1 cellular context compared by ENCODE assay signal in the genomic region with DNA sequence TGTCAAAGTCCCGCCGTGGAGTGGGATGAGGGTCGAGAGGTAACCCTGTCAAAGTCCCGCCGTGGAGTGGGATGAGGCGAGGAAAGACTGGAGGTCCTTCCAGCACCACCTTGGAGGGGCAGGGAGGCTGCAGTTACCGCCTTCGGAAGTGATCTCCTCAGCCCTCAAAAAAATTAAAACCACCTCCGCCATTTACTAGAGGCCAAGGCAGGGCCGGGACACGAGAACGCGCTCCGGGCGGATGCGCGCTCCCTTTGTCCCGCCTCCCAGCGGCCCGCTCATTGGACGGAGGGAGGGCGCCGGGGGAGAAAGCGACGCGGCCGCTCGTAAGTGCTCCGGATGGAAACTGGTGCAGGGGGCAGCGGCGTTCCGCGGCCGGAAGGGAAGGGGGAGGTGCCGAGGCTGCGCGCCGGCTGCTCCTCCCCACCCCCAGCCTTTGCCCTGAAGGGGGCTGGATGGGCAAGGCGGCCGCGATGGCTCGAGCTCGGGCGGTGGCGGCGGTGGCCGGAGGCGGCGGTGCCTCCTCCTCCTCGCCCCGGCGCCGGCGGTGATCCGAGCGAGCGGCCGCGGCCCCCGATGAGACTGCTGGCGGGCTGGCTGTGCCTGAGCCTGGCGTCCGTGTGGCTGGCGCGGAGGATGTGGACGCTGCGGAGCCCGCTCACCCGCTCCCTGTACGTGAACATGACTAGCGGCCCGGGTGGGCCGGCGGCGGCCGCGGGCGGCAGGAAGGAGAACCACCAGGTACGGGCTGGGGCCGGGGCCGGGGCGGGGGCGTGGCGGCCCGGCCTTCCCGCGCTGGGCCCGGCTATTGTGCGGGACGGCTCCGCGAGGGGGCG.
A peak's percentile ranks its signal among the peaks of the same experiment; 100 is the strongest.
TF ChIP-seq lines count a peak whose summit lies in the region.

A gene (plus strand): TSS at position 420 of the 836 bp plus-strand sequence. CDS start 157 bp downstream, at position 577.

TF ChIP-seq in K562, 482 proteins besides CTCF, POLR2A, EP300 and RAD21 (continued from another document and continues in another):
- TF ChIP-seq, protein P1, sequence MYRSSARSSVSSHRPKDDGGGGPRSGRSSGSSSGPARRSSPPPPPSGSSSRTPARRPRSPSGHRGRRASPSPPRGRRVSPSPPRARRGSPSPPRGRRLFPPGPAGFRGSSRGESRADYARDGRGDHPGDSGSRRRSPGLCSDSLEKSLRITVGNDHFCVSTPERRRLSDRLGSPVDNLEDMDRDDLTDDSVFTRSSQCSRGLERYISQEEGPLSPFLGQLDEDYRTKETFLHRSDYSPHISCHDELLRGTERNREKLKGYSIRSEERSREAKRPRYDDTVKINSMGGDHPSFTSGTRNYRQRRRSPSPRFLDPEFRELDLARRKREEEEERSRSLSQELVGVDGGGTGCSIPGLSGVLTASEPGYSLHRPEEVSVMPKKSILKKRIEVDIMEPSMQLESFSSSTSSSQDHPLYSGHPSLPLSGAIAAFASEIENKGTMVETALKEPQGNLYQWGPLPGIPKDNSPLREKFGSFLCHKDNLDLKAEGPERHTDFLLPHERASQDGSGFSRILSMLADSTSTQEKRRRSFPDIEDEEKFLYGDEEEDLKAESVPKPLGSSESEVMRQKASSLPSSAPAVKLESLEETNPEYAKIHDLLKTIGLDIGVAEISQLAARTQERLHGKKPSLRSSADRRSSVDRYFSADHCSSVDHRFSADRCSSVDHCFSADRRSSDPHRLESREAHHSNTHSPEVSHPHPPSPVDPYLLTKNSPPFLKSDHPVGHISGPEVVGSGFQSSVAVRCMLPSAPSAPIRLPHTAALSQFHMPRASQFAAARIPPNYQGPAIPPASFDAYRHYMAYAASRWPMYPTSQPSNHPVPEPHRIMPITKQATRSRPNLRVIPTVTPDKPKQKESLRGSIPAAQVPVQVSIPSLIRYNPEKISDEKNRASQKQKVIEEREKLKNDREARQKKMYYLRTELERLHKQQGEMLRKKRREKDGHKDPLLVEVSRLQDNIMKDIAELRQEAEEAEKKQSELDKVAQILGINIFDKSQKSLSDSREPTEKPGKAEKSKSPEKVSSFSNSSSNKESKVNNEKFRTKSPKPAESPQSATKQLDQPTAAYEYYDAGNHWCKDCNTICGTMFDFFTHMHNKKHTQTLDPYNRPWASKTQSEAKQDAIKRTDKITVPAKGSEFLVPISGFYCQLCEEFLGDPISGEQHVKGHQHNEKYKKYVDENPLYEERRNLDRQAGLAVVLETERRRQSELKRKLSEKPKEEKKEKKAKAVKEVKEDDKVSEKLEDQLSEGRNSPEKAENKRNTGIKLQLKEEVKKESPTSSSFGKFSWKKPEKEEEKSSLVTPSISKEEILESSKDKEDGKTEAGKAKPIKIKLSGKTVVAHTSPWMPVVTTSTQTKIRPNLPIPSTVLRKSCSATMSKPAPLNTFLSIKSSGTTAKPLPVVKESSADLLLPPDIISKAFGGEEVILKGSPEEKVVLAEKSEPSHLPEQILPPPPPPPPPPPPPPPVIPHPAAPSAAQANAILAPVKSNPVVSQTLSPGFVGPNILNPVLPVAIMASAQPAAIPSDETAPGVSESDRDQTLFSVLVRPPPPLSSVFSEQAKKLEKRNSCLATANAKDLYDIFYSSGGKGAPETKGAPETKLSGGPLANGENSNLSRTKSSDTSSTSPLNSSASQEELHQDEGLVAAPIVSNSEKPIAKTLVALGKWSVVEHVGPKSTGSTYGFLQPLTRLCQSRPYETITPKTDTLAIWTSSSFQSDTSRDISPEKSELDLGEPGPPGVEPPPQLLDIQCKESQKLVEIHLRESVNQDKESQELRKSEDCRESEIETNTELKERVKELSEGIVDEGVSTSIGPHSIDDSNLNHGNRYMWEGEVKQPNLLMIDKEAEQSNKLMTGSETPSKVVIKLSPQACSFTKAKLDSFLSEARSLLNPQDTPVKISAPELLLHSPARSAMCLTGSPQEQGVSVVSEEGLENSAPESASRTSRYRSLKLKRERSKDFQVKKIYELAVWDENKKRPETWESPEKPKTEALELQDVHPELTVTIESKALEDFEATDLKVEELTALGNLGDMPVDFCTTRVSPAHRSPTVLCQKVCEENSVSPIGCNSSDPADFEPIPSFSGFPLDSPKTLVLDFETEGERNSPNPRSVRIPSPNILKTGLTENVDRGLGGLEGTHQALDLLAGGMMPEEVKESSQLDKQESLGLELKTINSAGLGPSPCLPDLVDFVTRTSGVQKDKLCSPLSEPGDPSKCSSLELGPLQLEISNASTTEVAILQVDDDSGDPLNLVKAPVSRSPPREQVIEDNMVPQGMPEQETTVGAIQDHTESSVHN (IDR thresholded peaks at IDR 0.05; ENCODE audit: borderline replicate concordance in 1 of 2, low read depth in 1 of 2) = no peak
- TF ChIP-seq GABPB2 (CRISPR knock-in tag; conservative IDR thresholded peaks at IDR 0.05) = no peak
- no peak for TF ChIP-seq ZNF174 (CRISPR knock-in tag; IDR thresholded peaks at IDR 0.05)
- TF ChIP-seq RBM34 (IDR thresholded peaks at IDR 0.05; ENCODE audit: borderline replicate concordance, insufficient read depth, low read length) = 0 out of 2 replicates have a peak, but pooled peaks have one; percentile 66
- 0 out of 2 replicates have a peak, but pooled peaks have one; percentile 16 for TF ChIP-seq CBFA2T3 (IDR thresholded peaks at IDR 0.05)
- TF ChIP-seq ZNF436 (CRISPR knock-in tag; IDR thresholded peaks at IDR 0.05) = no peak
- TF ChIP-seq, protein P2, sequence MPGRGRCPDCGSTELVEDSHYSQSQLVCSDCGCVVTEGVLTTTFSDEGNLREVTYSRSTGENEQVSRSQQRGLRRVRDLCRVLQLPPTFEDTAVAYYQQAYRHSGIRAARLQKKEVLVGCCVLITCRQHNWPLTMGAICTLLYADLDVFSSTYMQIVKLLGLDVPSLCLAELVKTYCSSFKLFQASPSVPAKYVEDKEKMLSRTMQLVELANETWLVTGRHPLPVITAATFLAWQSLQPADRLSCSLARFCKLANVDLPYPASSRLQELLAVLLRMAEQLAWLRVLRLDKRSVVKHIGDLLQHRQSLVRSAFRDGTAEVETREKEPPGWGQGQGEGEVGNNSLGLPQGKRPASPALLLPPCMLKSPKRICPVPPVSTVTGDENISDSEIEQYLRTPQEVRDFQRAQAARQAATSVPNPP (IDR thresholded peaks at IDR 0.05; ENCODE audit: borderline replicate concordance, insufficient read depth, insufficient read length) = no peak
- TF ChIP-seq ZNF146 (CRISPR knock-in tag; IDR thresholded peaks at IDR 0.05; ENCODE audit: unreplicated experiment) = no peak
- peak; percentile 74 for TF ChIP-seq NR2C1 (IDR thresholded peaks at IDR 0.05)
- TF ChIP-seq NR2C1 (tag; IDR thresholded peaks at IDR 0.05) = peak; percentile 84
- peak; percentile 93 for TF ChIP-seq TGIF2 (CRISPR knock-in tag; IDR thresholded peaks at IDR 0.05)
- TF ChIP-seq SMC3 (conservative IDR thresholded peaks at IDR 0.05; ENCODE audit: insufficient read depth, low read depth, low read length) = no peak
- TF ChIP-seq SNIP1 (IDR thresholded peaks at IDR 0.05; ENCODE audit: low read depth) = no peak
- TF ChIP-seq ELF4 (CRISPR knock-in tag; IDR thresholded peaks at IDR 0.05) = no peak
- no peak for TF ChIP-seq HDAC6 (IDR thresholded peaks at IDR 0.05; ENCODE audit: low read depth, low read length)
- TF ChIP-seq PHF20 (IDR thresholded peaks at IDR 0.05; ENCODE audit: partially characterized antibody) = peak; percentile 88
- TF ChIP-seq PHF8 (IDR thresholded peaks at IDR 0.05; ENCODE audit: borderline replicate concordance, low read length) = peak; percentile 93
- TF ChIP-seq, protein P3, sequence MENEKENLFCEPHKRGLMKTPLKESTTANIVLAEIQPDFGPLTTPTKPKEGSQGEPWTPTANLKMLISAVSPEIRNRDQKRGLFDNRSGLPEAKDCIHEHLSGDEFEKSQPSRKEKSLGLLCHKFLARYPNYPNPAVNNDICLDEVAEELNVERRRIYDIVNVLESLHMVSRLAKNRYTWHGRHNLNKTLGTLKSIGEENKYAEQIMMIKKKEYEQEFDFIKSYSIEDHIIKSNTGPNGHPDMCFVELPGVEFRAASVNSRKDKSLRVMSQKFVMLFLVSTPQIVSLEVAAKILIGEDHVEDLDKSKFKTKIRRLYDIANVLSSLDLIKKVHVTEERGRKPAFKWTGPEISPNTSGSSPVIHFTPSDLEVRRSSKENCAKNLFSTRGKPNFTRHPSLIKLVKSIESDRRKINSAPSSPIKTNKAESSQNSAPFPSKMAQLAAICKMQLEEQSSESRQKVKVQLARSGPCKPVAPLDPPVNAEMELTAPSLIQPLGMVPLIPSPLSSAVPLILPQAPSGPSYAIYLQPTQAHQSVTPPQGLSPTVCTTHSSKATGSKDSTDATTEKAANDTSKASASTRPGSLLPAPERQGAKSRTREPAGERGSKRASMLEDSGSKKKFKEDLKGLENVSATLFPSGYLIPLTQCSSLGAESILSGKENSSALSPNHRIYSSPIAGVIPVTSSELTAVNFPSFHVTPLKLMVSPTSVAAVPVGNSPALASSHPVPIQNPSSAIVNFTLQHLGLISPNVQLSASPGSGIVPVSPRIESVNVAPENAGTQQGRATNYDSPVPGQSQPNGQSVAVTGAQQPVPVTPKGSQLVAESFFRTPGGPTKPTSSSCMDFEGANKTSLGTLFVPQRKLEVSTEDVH (IDR thresholded peaks at IDR 0.05; ENCODE audit: low read depth, partially characterized antibody) = peak; percentile 87
- TF ChIP-seq C11orf30 (IDR thresholded peaks at IDR 0.05; ENCODE audit: low read depth) = peak; percentile 87
- TF ChIP-seq, protein P4, sequence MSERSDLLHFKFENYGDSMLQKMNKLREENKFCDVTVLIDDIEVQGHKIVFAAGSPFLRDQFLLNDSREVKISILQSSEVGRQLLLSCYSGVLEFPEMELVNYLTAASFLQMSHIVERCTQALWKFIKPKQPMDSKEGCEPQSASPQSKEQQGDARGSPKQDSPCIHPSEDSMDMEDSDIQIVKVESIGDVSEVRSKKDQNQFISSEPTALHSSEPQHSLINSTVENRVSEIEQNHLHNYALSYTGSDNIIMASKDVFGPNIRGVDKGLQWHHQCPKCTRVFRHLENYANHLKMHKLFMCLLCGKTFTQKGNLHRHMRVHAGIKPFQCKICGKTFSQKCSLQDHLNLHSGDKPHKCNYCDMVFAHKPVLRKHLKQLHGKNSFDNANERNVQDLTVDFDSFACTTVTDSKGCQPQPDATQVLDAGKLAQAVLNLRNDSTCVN (CRISPR knock-in tag; IDR thresholded peaks at IDR 0.05) = no peak
- no peak for TF ChIP-seq PTBP1 (IDR thresholded peaks at IDR 0.05; ENCODE audit: low read depth, low read length)
- 0 out of 2 replicates have a peak, but pooled peaks have one; percentile 8 for TF ChIP-seq ZNF239 (CRISPR knock-in tag; IDR thresholded peaks at IDR 0.05)
- no peak for TF ChIP-seq ZNF124 (CRISPR knock-in tag; IDR thresholded peaks at IDR 0.05)
- TF ChIP-seq TSC22D4 (tag; IDR thresholded peaks at IDR 0.05) = no peak
- TF ChIP-seq TEAD2 (tag; IDR thresholded peaks at IDR 0.05) = no peak
- no peak for TF ChIP-seq KAT2B (IDR thresholded peaks at IDR 0.05; ENCODE audit: low read depth, low read length)
- TF ChIP-seq, protein P5, sequence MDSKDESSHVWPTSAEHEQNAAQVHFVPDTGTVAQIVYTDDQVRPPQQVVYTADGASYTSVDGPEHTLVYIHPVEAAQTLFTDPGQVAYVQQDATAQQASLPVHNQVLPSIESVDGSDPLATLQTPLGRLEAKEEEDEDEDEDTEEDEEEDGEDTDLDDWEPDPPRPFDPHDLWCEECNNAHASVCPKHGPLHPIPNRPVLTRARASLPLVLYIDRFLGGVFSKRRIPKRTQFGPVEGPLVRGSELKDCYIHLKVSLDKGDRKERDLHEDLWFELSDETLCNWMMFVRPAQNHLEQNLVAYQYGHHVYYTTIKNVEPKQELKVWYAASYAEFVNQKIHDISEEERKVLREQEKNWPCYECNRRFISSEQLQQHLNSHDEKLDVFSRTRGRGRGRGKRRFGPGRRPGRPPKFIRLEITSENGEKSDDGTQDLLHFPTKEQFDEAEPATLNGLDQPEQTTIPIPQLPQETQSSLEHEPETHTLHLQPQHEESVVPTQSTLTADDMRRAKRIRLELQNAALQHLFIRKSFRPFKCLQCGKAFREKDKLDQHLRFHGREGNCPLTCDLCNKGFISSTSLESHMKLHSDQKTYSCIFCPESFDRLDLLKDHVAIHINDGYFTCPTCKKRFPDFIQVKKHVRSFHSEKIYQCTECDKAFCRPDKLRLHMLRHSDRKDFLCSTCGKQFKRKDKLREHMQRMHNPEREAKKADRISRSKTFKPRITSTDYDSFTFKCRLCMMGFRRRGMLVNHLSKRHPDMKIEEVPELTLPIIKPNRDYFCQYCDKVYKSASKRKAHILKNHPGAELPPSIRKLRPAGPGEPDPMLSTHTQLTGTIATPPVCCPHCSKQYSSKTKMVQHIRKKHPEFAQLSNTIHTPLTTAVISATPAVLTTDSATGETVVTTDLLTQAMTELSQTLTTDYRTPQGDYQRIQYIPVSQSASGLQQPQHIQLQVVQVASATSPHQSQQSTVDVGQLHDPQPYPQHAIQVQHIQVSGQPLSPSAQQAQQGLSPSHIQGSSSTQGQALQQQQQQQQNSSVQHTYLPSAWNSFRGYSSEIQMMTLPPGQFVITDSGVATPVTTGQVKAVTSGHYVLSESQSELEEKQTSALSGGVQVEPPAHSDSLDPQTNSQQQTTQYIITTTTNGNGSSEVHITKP (IDR thresholded peaks at IDR 0.05; ENCODE audit: partially characterized antibody) = peak; percentile 36
- TF ChIP-seq DDX20 (tag; IDR thresholded peaks at IDR 0.05; ENCODE audit: low read depth) = no peak
- TF ChIP-seq, protein P6, sequence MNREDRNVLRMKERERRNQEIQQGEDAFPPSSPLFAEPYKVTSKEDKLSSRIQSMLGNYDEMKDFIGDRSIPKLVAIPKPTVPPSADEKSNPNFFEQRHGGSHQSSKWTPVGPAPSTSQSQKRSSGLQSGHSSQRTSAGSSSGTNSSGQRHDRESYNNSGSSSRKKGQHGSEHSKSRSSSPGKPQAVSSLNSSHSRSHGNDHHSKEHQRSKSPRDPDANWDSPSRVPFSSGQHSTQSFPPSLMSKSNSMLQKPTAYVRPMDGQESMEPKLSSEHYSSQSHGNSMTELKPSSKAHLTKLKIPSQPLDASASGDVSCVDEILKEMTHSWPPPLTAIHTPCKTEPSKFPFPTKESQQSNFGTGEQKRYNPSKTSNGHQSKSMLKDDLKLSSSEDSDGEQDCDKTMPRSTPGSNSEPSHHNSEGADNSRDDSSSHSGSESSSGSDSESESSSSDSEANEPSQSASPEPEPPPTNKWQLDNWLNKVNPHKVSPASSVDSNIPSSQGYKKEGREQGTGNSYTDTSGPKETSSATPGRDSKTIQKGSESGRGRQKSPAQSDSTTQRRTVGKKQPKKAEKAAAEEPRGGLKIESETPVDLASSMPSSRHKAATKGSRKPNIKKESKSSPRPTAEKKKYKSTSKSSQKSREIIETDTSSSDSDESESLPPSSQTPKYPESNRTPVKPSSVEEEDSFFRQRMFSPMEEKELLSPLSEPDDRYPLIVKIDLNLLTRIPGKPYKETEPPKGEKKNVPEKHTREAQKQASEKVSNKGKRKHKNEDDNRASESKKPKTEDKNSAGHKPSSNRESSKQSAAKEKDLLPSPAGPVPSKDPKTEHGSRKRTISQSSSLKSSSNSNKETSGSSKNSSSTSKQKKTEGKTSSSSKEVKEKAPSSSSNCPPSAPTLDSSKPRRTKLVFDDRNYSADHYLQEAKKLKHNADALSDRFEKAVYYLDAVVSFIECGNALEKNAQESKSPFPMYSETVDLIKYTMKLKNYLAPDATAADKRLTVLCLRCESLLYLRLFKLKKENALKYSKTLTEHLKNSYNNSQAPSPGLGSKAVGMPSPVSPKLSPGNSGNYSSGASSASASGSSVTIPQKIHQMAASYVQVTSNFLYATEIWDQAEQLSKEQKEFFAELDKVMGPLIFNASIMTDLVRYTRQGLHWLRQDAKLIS (CRISPR knock-in tag; IDR thresholded peaks at IDR 0.05) = peak; percentile 77; the same call in 1 of the 2 replicates
- peak; percentile 50 for TF ChIP-seq RBM22 (IDR thresholded peaks at IDR 0.05; ENCODE audit: low read depth, low read length, poor library complexity, severe bottlenecking)
- peak; percentile 8; the same call in 1 of the 2 replicates for TF ChIP-seq OTX1 (CRISPR knock-in tag; IDR thresholded peaks at IDR 0.05)
- TF ChIP-seq IFI16 (CRISPR knock-in tag; IDR thresholded peaks at IDR 0.05) = no peak
- no peak for TF ChIP-seq CBX5 (IDR thresholded peaks at IDR 0.05; ENCODE audit: borderline replicate concordance, low read depth)
- no peak for TF ChIP-seq HNRNPH1 (optimal IDR thresholded peaks at IDR 0.05; ENCODE audit: low read depth, low read length)
